8 cellular contexts compared by ENCODE assay signal in the genomic region with DNA sequence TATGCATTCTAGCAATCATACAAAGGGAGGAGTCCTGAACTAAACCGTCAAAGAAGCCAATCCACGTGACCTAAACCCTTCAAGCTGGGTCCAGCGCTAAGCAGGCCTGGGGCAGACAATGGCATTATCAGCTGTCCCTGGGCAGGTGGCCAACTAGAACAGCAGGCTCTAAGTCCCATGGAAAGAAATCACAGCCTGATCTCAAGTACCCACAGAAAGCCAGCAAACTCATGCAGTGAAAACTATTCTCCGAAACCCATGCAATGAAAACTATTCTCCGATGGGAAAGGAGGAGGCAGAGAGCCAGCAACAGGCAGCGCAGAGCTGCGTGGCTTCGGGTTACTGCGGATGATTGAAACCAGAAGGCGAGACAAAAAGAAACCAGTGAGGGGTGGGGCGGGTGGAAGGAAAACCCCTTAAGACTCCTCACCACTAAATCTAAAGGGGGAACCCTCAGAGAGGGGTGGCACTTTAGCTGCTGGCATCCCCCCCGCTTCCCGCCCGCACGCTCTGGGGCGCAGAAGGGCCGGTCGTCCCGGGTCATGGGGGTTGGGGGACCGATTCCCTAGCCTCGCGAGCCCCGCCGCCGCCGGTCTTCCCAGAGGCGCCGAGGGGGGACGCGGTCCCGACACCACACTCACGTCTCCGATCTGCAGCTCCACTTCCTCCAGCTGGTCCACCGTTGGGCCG. TPM values are rescaled to one million over a fixed set of nuclear protein-coding genes. Genes with fewer than 3 reads are reported as not detected.
DNase-seq lines count a peak whose midpoint lies in the region; ATAC-seq and TF ChIP-seq lines count a peak whose summit lies in the region.

No MANE protein-coding gene starts in this region.

- H3K4me3 ChIP-seq in Karpas-422 (ENCODE audit: low read length) = peak overlapping the region; percentile 90
- peak overlapping the region; percentile 95 for H3K4me3 ChIP-seq in adipocyte (ENCODE audit: low read length)
- peak overlapping the region; percentile 67 to 94 (median 86) for H3K4me3 ChIP-seq in heart right ventricle
- H3K4me3 ChIP-seq in urinary bladder (ENCODE audit: low read depth, low read length) = peak overlapping the region; percentile 68

- no peak for TF ChIP-seq CTCF in heart right ventricle (IDR thresholded peaks at IDR 0.05)

- peak; percentile 19 for ATAC-seq in GM21786 (IDR thresholded peaks at IDR 0.05; ENCODE audit: unreplicated experiment)
- ATAC-seq in heart right ventricle = peak; percentile 14 to 74 (median 40)

- peaks cover 21% of the 10 kb centered on the region for H3K4me1 ChIP-seq in Karpas-422 (ENCODE audit: low read length)
- peaks cover 11% of the 10 kb centered on the region for H3K4me1 ChIP-seq in adipocyte (ENCODE audit: control insufficient read depth, insufficient read depth, low read length)
- H3K4me1 ChIP-seq in heart right ventricle = peaks cover 0 to 31% (median 27%) of the 10 kb centered on the region in 9 donors
- no peaks in the 10 kb centered on the region for H3K4me1 ChIP-seq in urinary bladder (ENCODE audit: insufficient read depth)

- 0% methylated on average over 35 of the region's 35 CpGs for WGBS in heart right ventricle, 2 donors
- under 1% methylated on average over 35 of the region's 35 CpGs for WGBS in urinary bladder

- peaks cover 20% of the 10 kb centered on the region; the same call in 1 of the 2 replicates for H3K36me3 ChIP-seq in Karpas-422 (ENCODE audit: insufficient read depth, low read length)
- H3K36me3 ChIP-seq in adipocyte (ENCODE audit: control insufficient read depth, insufficient read depth, low read length, severe bottlenecking) = no peaks in the 10 kb centered on the region
- H3K36me3 ChIP-seq in heart right ventricle = peaks cover 0 to 15% (median 0%) of the 10 kb centered on the region in 9 donors
- H3K36me3 ChIP-seq in urinary bladder (ENCODE audit: insufficient read depth) = no peaks in the 10 kb centered on the region

- peak; percentile 81 for DNase-seq in ELF-1 (ENCODE audit: low read depth, low spot score)
- DNase-seq in Karpas-422 = peak; percentile 80
- peak; percentile 76 for DNase-seq in SK-N-DZ (ENCODE audit: low spot score)
- peak; percentile 92 for DNase-seq in adipocyte (ENCODE audit: low read depth)
- DNase-seq in heart right ventricle = peak; percentile 66 to 81
- DNase-seq in posterior cingulate gyrus = peak in 8 of 10 donors; percentile 17 to 92 (median 58)

- H3K9me2 ChIP-seq in Karpas-422 (replicated peaks; ENCODE audit: insufficient read depth, low read length) = no peaks in the 10 kb centered on the region

- H2AFZ ChIP-seq in Karpas-422 (ENCODE audit: low read length) = peak overlapping the region; percentile 74; the same call in 1 of the 2 replicates

- peak overlapping the region; percentile 88 for H3K9ac ChIP-seq in Karpas-422 (ENCODE audit: low read length)
- peak overlapping the region; percentile 95 for H3K9ac ChIP-seq in adipocyte (ENCODE audit: low read length)

- no peaks in the 10 kb centered on the region for H3K27me3 ChIP-seq in Karpas-422 (ENCODE audit: low read length)
- no peaks in the 10 kb centered on the region for H3K27me3 ChIP-seq in adipocyte (replicated peaks; ENCODE audit: control insufficient read depth, insufficient read depth, low read length)
- H3K27me3 ChIP-seq in heart right ventricle = no peaks in the 10 kb centered on the region

- H3K4me2 ChIP-seq in Karpas-422 (ENCODE audit: low read depth, low read length, poor library complexity, severe bottlenecking) = peak overlapping the region; percentile 90

- intact Hi-C loops in heart right ventricle (cut with DNase I) (no loop called here), posterior cingulate gyrus (cut with DNase I) (no loop called here)

- H3K9me3 ChIP-seq in Karpas-422 (ENCODE audit: low read length) (no peaks in the 10 kb centered on the region), adipocyte (ENCODE audit: control insufficient read depth, low read length) (no peaks in the 10 kb centered on the region), heart right ventricle (no peaks in the 10 kb centered on the region)

- peaks cover 9% of the 10 kb centered on the region; the same call in 1 of the 2 replicates for H4K20me1 ChIP-seq in Karpas-422 (ENCODE audit: insufficient read depth, low read depth, low read length)

- H3K79me2 ChIP-seq in Karpas-422 (ENCODE audit: low read length) = peaks cover 77% of the 10 kb centered on the region

- H3K27ac ChIP-seq in Karpas-422 (ENCODE audit: low read length) (peak overlapping the region; percentile 71), heart right ventricle (peak overlapping the region; percentile 94 to 98 (median 96)), urinary bladder (ENCODE audit: low read depth) (peak overlapping the region; percentile 52)

RNA-seq across cellular contexts. Expression of a gene that starts 0.6 kb away (rescaled TPM):
- 12.6 and 27.9 TPM in 2 replicates for total RNA-seq in Karpas-422 (2014; rRNA removed; shearing (Covaris generic); ENCODE audit: low replicate concordance)
- polyA plus RNA-seq in SK-N-DZ (2014; cell fraction: cytosol; rRNA removed) = 70.5 and 74.1 TPM in 2 replicates
- polyA plus RNA-seq in SK-N-DZ (2014; cell fraction: nucleus; rRNA removed) = 30.1 and 31.3 TPM in 2 replicates
- total RNA-seq in heart right ventricle (1 to 10 TPM; 3.0 to 5.2 (median 4.4) TPM), urinary bladder (37.5 TPM)
- polyA plus RNA-seq in heart right ventricle (1 to 10 TPM; 1.7 to 3.3 TPM), urinary bladder (5.4 TPM)

RNA-seq across cellular contexts. Expression of a gene that starts 1.0 kb away (rescaled TPM):
- 34.2 and 54.3 TPM in 2 replicates for total RNA-seq in Karpas-422 (2014; rRNA removed; shearing (Covaris generic); ENCODE audit: low replicate concordance)
- 18.6 and 21.3 TPM in 2 replicates for polyA plus RNA-seq in SK-N-DZ (2014; cell fraction: cytosol; rRNA removed)
- 18.4 and 35.6 TPM in 2 replicates for polyA plus RNA-seq in SK-N-DZ (2014; cell fraction: nucleus; rRNA removed)
- 100 to 1,000 TPM; 140 to 305 (median 219) TPM for total RNA-seq in heart right ventricle
- 100 to 1,000 TPM in 1 of 2 donors, 10 to 100 TPM in 1; 47.3 to 141 TPM for polyA plus RNA-seq in heart right ventricle
- total RNA-seq in urinary bladder = 41.2 TPM
- polyA plus RNA-seq in urinary bladder = 17.0 TPM

RNA-seq across cellular contexts. Expression of a gene that starts 52.1 kb away (rescaled TPM):
- total RNA-seq in Karpas-422 (2014; rRNA removed; shearing (Covaris generic); ENCODE audit: low replicate concordance) = 56.8 and 57.3 TPM in 2 replicates
- 54.2 and 85.1 TPM in 2 replicates for polyA plus RNA-seq in SK-N-DZ (2014; cell fraction: cytosol; rRNA removed)
- 22.1 and 23.6 TPM in 2 replicates for polyA plus RNA-seq in SK-N-DZ (2014; cell fraction: nucleus; rRNA removed)
- total RNA-seq in heart right ventricle = 10 to 100 TPM; 23.8 to 37.1 (median 33.1) TPM
- polyA plus RNA-seq in heart right ventricle = 10 to 100 TPM; 24.4 to 35.4 TPM
- 38.2 TPM for total RNA-seq in urinary bladder
- polyA plus RNA-seq in urinary bladder = 26.1 TPM

Comparison
In these comparisons a context has a peak if more than half of its experiments do, and no peak if none do; other contexts are left out.
1. Peak in every context shown above with its lines: DNase-seq, ATAC-seq, H3K4me3 ChIP-seq and H3K27ac ChIP-seq.